10 cellular contexts compared by ENCODE assay signal in genomic region chr5:139658501-139658927, GRCh38. TPM values are rescaled to one million over a fixed set of nuclear protein-coding genes. Genes with fewer than 3 reads are reported as not detected.
A peak's percentile ranks its signal among the peaks of the same experiment; 100 is the strongest.
DNase-seq lines count a peak whose midpoint lies in the region; ATAC-seq and TF ChIP-seq lines count a peak whose summit lies in the region.
"Had no signal": no experiment of that assay in that cellular context is flagged by ENCODE, and none has a peak within 500 bp of the region (broad histone marks: within the 10 kb centered on the region; RNA-seq: fewer than 3 reads in every experiment).

No MANE protein-coding gene starts in this region.

- peaks cover 10% of the 10 kb centered on the region for H3K27me3 Mint-ChIP-seq in activated T-cell treated with anti-CD3 and anti-CD28 coated beads, Interleukin-2, amount 50 U/mL, for 4 hours (ENCODE audit: low read depth)

- no peak overlapping the region for H3K4me3 Mint-ChIP-seq in activated T-cell treated with anti-CD3 and anti-CD28 coated beads, Interleukin-2, amount 50 U/mL, for 4 hours

- TF ChIP-seq CTCF in GM12874 (IDR thresholded peaks at IDR 0.05; ENCODE audit: insufficient read depth, low read depth, low read length) (peak; percentile 12; the same call in 1 of the 2 replicates), spleen (IDR thresholded peaks at IDR 0.05 in 8 of 11, conservative IDR thresholded peaks at IDR 0.05 in 3 of 11) (peak in 3 of 11 experiments; percentile 17 to 27 (median 17))

- H3K9me3 Mint-ChIP-seq in activated T-cell treated with anti-CD3 and anti-CD28 coated beads, Interleukin-2, amount 50 U/mL, for 4 hours = no peaks in the 10 kb centered on the region
- H3K9me3 Mint-ChIP-seq: activated naive CD4-positive, alpha-beta T cell treated with anti-CD3 and anti-CD28 coated beads, Interleukin-2, amount 50 U/mL, for 72 hours had no signal

- peaks cover 78% of the 10 kb centered on the region for H3K4me1 ChIP-seq in adipocyte (ENCODE audit: control insufficient read depth, insufficient read depth, low read length)
- peaks cover 91 to 100% (median 100%) of the 10 kb centered on the region in 6 donors for H3K4me1 ChIP-seq in spleen

- TF ChIP-seq POLR2A in spleen (IDR thresholded peaks at IDR 0.05) = no peak

- H3K27ac ChIP-seq in spleen = peak overlapping the region; percentile 74 to 95 (median 90)

- peak; percentile 43 for DNase-seq in adipocyte (ENCODE audit: low read depth)
- DNase-seq in spleen = peak; percentile 84
- no peak for DNase-seq in germinal center (ENCODE audit: low spot score)
- no peak for DNase-seq in activated T-cell treated with anti-CD3 and anti-CD28 coated beads, Interleukin-2, amount 50 U/mL, for 4 hours
- DNase-seq: NCI-H1105 treated with DMSO at 0.1 percent for 48 hours had no signal

- peak overlapping the region; percentile 91 for H3K9ac ChIP-seq in adipocyte (ENCODE audit: low read length)

- 15 to 28% (median 21%) methylated on average over 12 to 14 of the region's 14 CpGs for WGBS in spleen, 5 donors

- H3K4me3 ChIP-seq in adipocyte (ENCODE audit: low read length) (peak overlapping the region; percentile 74), iPS-18c (ENCODE audit: insufficient read depth, low read depth, low read length) (peak overlapping the region; percentile 3; the same call in 1 of the 2 replicates), spleen (peak overlapping the region in 1 of 8 donors; percentile 58)

- H3K36me3 ChIP-seq in adipocyte (ENCODE audit: control insufficient read depth, insufficient read depth, low read length, severe bottlenecking) (no peaks in the 10 kb centered on the region), spleen (no peaks in the 10 kb centered on the region)

- intact Hi-C loops in spleen (cut with DNase I; ENCODE audit: low total_unique reads) = no loop called here

- peaks cover 26% of the 10 kb centered on the region for H3K4me1 Mint-ChIP-seq in activated T-cell treated with anti-CD3 and anti-CD28 coated beads, Interleukin-2, amount 50 U/mL, for 4 hours (ENCODE audit: low read depth)

- H3K9me3 ChIP-seq in adipocyte (ENCODE audit: control insufficient read depth, low read length) (no peaks in the 10 kb centered on the region), iPS-18c (ENCODE audit: control insufficient read depth, insufficient read depth, low read length) (no peaks in the 10 kb centered on the region), spleen (no peaks in the 10 kb centered on the region)

- ATAC-seq in activated T-cell treated with anti-CD3 and anti-CD28 coated beads, Interleukin-2, amount 50 U/mL, for 4 hours = no peak
- no peak for ATAC-seq in GM21576 (IDR thresholded peaks at IDR 0.05; ENCODE audit: unreplicated experiment)
- no peak for ATAC-seq in GM19324 (IDR thresholded peaks at IDR 0.05; ENCODE audit: low FRiP score, unreplicated experiment)
- ATAC-seq: activated naive CD4-positive, alpha-beta T cell treated with anti-CD3 and anti-CD28 coated beads, Interleukin-2, amount 50 U/mL, for 72 hours had no signal

- no peaks in the 10 kb centered on the region for H3K27me3 ChIP-seq in adipocyte (replicated peaks; ENCODE audit: control insufficient read depth, insufficient read depth, low read length)
- H3K27me3 ChIP-seq in spleen (replicated peaks in 1 of 7) = no peaks in the 10 kb centered on the region

- H3K36me3 Mint-ChIP-seq in activated T-cell treated with anti-CD3 and anti-CD28 coated beads, Interleukin-2, amount 50 U/mL, for 4 hours (ENCODE audit: insufficient read depth) = no peaks in the 10 kb centered on the region
- H3K36me3 Mint-ChIP-seq: activated naive CD4-positive, alpha-beta T cell treated with anti-CD3 and anti-CD28 coated beads, Interleukin-2, amount 50 U/mL, for 72 hours had no signal

RNA-seq across cellular contexts. Expression of gene CXXC5, which starts 10.4 kb away (rescaled TPM):
- 10 to 100 TPM; 57.5 to 69.5 (median 62.8) TPM for total RNA-seq in spleen
- polyA plus RNA-seq in spleen = 10 to 100 TPM; 46.4 to 69.5 (median 60.8) TPM
- 1 to 10 TPM; 1.2 to 3.3 (median 1.4) TPM for total RNA-seq in activated T-cell treated with anti-CD3 and anti-CD28 coated beads, Interleukin-2, amount 50 U/mL, for 4 hours

Comparison
In these comparisons a context has a peak if more than half of its experiments do, and no peak if none do; other contexts are left out.
1. DNase-seq: peak in adipocyte (single experiment) and spleen (single experiment); none in germinal center (single experiment) and activated T-cell treated with anti-CD3 and anti-CD28 coated beads, Interleukin-2, amount 50 U/mL, for 4 hours (single experiment).
2. RNA of gene CXXC5, which starts 10.4 kb away (total RNA-seq): 57.5 to 69.5 TPM in spleen; 1.2 to 3.3 TPM in activated T-cell treated with anti-CD3 and anti-CD28 coated beads, Interleukin-2, amount 50 U/mL, for 4 hours; every median in the first group is over 10 times any median in the second.